ENCODE assay signal across 8 cellular contexts in the genomic region with DNA sequence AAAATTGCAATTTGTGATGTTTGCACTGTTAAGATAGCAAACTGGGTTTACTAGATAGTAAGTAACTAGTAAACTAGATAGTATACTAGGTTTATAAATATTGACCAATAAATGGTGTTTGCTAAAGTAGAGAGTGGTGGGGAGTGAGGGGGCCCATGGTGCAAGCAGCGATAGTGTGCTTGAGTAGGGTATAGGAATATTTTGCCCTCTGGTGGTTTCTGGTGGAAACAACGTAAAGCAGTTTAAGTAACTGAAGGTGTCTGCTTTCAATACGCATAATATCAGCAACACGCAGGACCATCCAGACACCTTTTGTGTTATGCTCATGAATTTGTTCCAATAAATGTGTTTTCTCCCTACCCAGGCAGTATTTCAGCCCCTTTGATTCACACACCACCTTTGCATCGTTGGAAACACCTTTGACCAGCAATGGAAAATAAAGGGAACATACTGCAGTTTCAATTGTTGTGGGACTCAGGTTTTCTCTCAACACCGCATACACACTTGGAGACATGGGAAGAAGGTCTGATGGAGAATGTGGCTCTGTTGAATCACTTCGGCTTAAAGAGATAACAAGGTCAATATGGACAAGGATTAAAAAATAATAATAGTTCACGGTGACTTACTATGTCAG. TPM values are rescaled to one million over a fixed set of nuclear protein-coding genes. Genes with fewer than 3 reads are reported as not detected.
DNase-seq lines count a peak whose midpoint lies in the region; ATAC-seq and TF ChIP-seq lines count a peak whose summit lies in the region.

No MANE protein-coding gene starts in this region.

- peak; percentile 97 for ATAC-seq in GM21619 (IDR thresholded peaks at IDR 0.05; ENCODE audit: unreplicated experiment)
- no peak for ATAC-seq in omental fat pad (ENCODE audit: low FRiP score)

- H3K36me3 ChIP-seq in Peyer's patch: no peaks in the 10 kb centered on the region

- no peaks in the 10 kb centered on the region for H3K4me1 ChIP-seq in Peyer's patch

- no peak overlapping the region for H3K27ac ChIP-seq in Peyer's patch

- no peaks in the 10 kb centered on the region for H3K27me3 ChIP-seq in Peyer's patch

- no peaks in the 10 kb centered on the region for H3K9me3 ChIP-seq in Peyer's patch

- no peak overlapping the region for H3K4me3 ChIP-seq in Peyer's patch

- no peak for TF ChIP-seq POLR2A in Peyer's patch (IDR thresholded peaks at IDR 0.05)

- TF ChIP-seq CTCF in Peyer's patch (IDR thresholded peaks at IDR 0.05): peak; percentile 61 to 71 (median 66)
- TF ChIP-seq CTCF in omental fat pad (IDR thresholded peaks at IDR 0.05): peak in 1 of 3 donors; percentile 27

- peak; percentile 41 for DNase-seq in stimulated activated CD4-positive, alpha-beta T cell treated with anti-CD3 and anti-CD28 coated beads, Interleukin-15, amount 100 ng/mL, for 24 hours
- DNase-seq in stimulated activated CD4-positive, alpha-beta T cell treated with anti-CD3 and anti-CD28 coated beads, Interleukin-2, amount 100 ng/mL, for 48 hours: no peak
- DNase-seq in HuH-7 (ENCODE audit: low spot score) (peak; percentile 34), Peyer's patch (no peak), medulla oblongata (ENCODE audit: extremely low spot score) (peak; percentile 58), omental fat pad (ENCODE audit: low spot score) (no peak)
- peak; percentile 50 for DNase-seq in central memory CD4-positive, alpha-beta T cell

RNA-seq across cellular contexts. Expression of gene STAT1, which starts 16.7 kb away (rescaled TPM):
- total RNA-seq in Peyer's patch: 100 to 1,000 TPM in 1 of 4 donors, 10 to 100 TPM in 3; 46.5 to 108 (median 67.2) TPM
- total RNA-seq in omental fat pad: 100 to 1,000 TPM in 2 of 4 donors, 10 to 100 TPM in 2; 63.5 to 161 (median 95.1) TPM

Comparison
In these comparisons a context has a peak if more than half of its experiments do, and no peak if none do; other contexts are left out.
1. DNase-seq: peak in stimulated activated CD4-positive, alpha-beta T cell treated with anti-CD3 and anti-CD28 coated beads, Interleukin-15, amount 100 ng/mL, for 24 hours (single experiment), HuH-7 (single experiment), central memory CD4-positive, alpha-beta T cell (single experiment) and medulla oblongata (single experiment); none in stimulated activated CD4-positive, alpha-beta T cell treated with anti-CD3 and anti-CD28 coated beads, Interleukin-2, amount 100 ng/mL, for 48 hours (0 of 2), Peyer's patch (0 of 3) and omental fat pad (single experiment).